1 cellular context compared by ENCODE assay signal in the genomic region with DNA sequence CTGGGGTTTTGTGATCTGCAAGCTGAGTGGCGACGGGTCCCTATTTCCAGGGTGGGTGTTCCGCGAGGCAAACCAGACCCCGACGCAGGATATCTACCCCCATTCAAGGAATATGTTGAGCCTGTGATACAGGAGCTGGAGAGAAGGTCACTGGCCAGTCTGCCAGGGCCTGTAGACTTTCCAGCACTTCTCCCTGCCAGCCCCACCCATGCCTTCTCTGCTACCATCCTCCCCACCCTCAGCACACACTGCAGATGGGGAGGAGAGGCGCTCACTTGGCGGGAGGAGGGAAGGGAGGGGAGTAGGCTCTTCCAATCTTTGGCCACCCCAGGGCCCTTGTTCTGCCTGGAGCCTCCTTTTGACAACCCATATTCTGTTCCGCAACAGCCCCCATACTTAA.
TF ChIP-seq lines count a peak whose summit lies in the region.

No MANE protein-coding gene starts in this region.

TF ChIP-seq in IMR-90, 13 proteins besides CTCF, POLR2A, EP300 and RAD21 (continued from another document):
- TF ChIP-seq FOS (IDR thresholded peaks at IDR 0.05; ENCODE audit: low read depth, low read length) (no peak), RFX5 (IDR thresholded peaks at IDR 0.05; ENCODE audit: low read depth, low read length) (no peak), NFE2L2 (IDR thresholded peaks at IDR 0.05; ENCODE audit: low read depth, low read length) (no peak)
